21 cellular contexts compared by ENCODE assay signal in genomic region chr16:2277466-2278271, GRCh38. TPM values are rescaled to one million over a fixed set of nuclear protein-coding genes. Genes with fewer than 3 reads are reported as not detected.
DNase-seq lines count a peak whose midpoint lies in the region; ATAC-seq, FAIRE-seq and TF ChIP-seq lines count a peak whose summit lies in the region.
"Had no signal": no experiment of that assay in that cellular context is flagged by ENCODE, and none has a peak within 500 bp of the region (broad histone marks: within the 10 kb centered on the region; RNA-seq: fewer than 3 reads in every experiment).

No MANE protein-coding gene starts in this region.

- H3K27ac ChIP-seq in right cardiac atrium (ENCODE audit: low read length) (no peak overlapping the region), right atrium auricular region (no peak overlapping the region)
- no peak overlapping the region for H3K27ac ChIP-seq in naive thymus-derived CD4-positive, alpha-beta T cell (ENCODE audit: low read depth, low read length)
- H3K27ac ChIP-seq: C4-2B, HL-60 had no signal

- H3K4me3 ChIP-seq in right cardiac atrium (ENCODE audit: low read length) = no peak overlapping the region
- no peak overlapping the region for H3K4me3 ChIP-seq in right atrium auricular region
- H3K4me3 ChIP-seq in naive thymus-derived CD4-positive, alpha-beta T cell (ENCODE audit: low read length) = no peak overlapping the region
- H3K4me3 ChIP-seq: HAP-1 had no signal

- peaks cover 3% of the 10 kb centered on the region for H3K36me3 ChIP-seq in right atrium auricular region
- no peaks in the 10 kb centered on the region for H3K36me3 ChIP-seq in naive thymus-derived CD4-positive, alpha-beta T cell (ENCODE audit: control insufficient read depth in 2 of 3, insufficient read depth in 3 of 3, low read length in 3 of 3)

- H3K4me1 Mint-ChIP-seq in WTC11 = peaks cover 2% of the 10 kb centered on the region; the same call in 1 of the 2 replicates
- peaks cover 0 to 1% (median 0%) of the 10 kb centered on the region in 7 donors for H3K4me1 Mint-ChIP-seq in naive thymus-derived CD4-positive, alpha-beta T cell
- H3K4me1 Mint-ChIP-seq in stimulated activated naive B cell treated with anti-CD40 and anti-IgM and Interleukin-4, amounts not matched to agents 10 μg/mL and 1 μg/mL and 100 μg/mL, for 72 hours = no peaks in the 10 kb centered on the region
- H3K4me1 Mint-ChIP-seq: CD4-positive, alpha-beta memory T cell had no signal

- H3K36me3 Mint-ChIP-seq in WTC11 = no peaks in the 10 kb centered on the region
- no peaks in the 10 kb centered on the region for H3K36me3 Mint-ChIP-seq in naive thymus-derived CD4-positive, alpha-beta T cell
- H3K36me3 Mint-ChIP-seq in stimulated activated naive B cell treated with anti-CD40 and anti-IgM and Interleukin-4, amounts not matched to agents 10 μg/mL and 1 μg/mL and 100 μg/mL, for 72 hours = peaks cover 0 to 4% of the 10 kb centered on the region in 2 donors

- POLR2A ChIA-PET in WTC11 (lab: Charles Lee) = no interaction called here
- POLR2A ChIA-PET in naive thymus-derived CD4-positive, alpha-beta T cell (lab: Charles Lee) = no interaction called here

- no peaks in the 10 kb centered on the region for H3K9me3 Mint-ChIP-seq in WTC11
- no peaks in the 10 kb centered on the region for H3K9me3 Mint-ChIP-seq in naive thymus-derived CD4-positive, alpha-beta T cell
- no peaks in the 10 kb centered on the region for H3K9me3 Mint-ChIP-seq in stimulated activated naive B cell treated with anti-CD40 and anti-IgM and Interleukin-4, amounts not matched to agents 10 μg/mL and 1 μg/mL and 100 μg/mL, for 72 hours
- H3K9me3 Mint-ChIP-seq: CD4-positive, alpha-beta memory T cell; HFFc6 had no signal

- TF ChIP-seq CTCF in right atrium auricular region (IDR thresholded peaks at IDR 0.05) (no peak), WTC11 (IDR thresholded peaks at IDR 0.05) (no peak)

- H3K27ac Mint-ChIP-seq in WTC11 = 0 out of 2 replicates have a peak overlapping the region, but pooled peaks have one; percentile 32
- no peak overlapping the region for H3K27ac Mint-ChIP-seq in naive thymus-derived CD4-positive, alpha-beta T cell
- peak overlapping the region; percentile 37 for H3K27ac Mint-ChIP-seq in stimulated activated naive B cell treated with anti-CD40 and anti-IgM and Interleukin-4, amounts not matched to agents 10 μg/mL and 1 μg/mL and 100 μg/mL, for 72 hours
- H3K27ac Mint-ChIP-seq: CD4-positive, alpha-beta memory T cell; HFFc6 had no signal

- H3K9me3 ChIP-seq in right cardiac atrium (ENCODE audit: control insufficient read depth, low read length) (no peaks in the 10 kb centered on the region), right atrium auricular region (no peaks in the 10 kb centered on the region)
- no peaks in the 10 kb centered on the region for H3K9me3 ChIP-seq in naive thymus-derived CD4-positive, alpha-beta T cell (ENCODE audit: control insufficient read depth in 2 of 3, low read length in 3 of 3)
- H3K9me3 ChIP-seq: BE2C, HAP-1 had no signal

- ATAC-seq in right cardiac atrium (no peak), WTC11 (no peak), HG03469 (IDR thresholded peaks at IDR 0.05; ENCODE audit: unreplicated experiment) (no peak)
- peak; percentile 11 for ATAC-seq in naive thymus-derived CD4-positive, alpha-beta T cell
- no peak for ATAC-seq in stimulated activated naive B cell treated with anti-CD40 and anti-IgM and Interleukin-4, amounts not matched to agents 10 μg/mL and 1 μg/mL and 100 μg/mL, for 72 hours (replicated peaks)

- H3K4me3 Mint-ChIP-seq in WTC11 = no peak overlapping the region
- no peak overlapping the region for H3K4me3 Mint-ChIP-seq in naive thymus-derived CD4-positive, alpha-beta T cell
- H3K4me3 Mint-ChIP-seq in stimulated activated naive B cell treated with anti-CD40 and anti-IgM and Interleukin-4, amounts not matched to agents 10 μg/mL and 1 μg/mL and 100 μg/mL, for 72 hours = no peak overlapping the region
- H3K4me3 Mint-ChIP-seq: CD4-positive, alpha-beta memory T cell; HFFc6 had no signal

- DNase-seq in right cardiac atrium = peak in 2 of 3 donors; percentile 9 to 47
- DNase-seq in right atrium auricular region (ENCODE audit: low spot score) = no peak
- no peak for DNase-seq in WTC11 (ENCODE audit: low spot score)
- no peak for DNase-seq in naive thymus-derived CD4-positive, alpha-beta T cell
- DNase-seq in stimulated activated naive B cell treated with anti-CD40 and anti-IgM and Interleukin-4, amounts not matched to agents 10 μg/mL and 1 μg/mL and 100 μg/mL, for 72 hours = no peak
- no peak for DNase-seq in stimulated activated CD4-positive, alpha-beta T cell treated with anti-CD3 and anti-CD28 coated beads, Interleukin-12 subunit alpha, Interleukin-12 subunit beta, amount 100 ng/mL, for 4 hours
- no peak for DNase-seq in frontal cortex (ENCODE audit: low spot score in 2 of 2)
- DNase-seq: BE2C; CD4-positive, alpha-beta memory T cell; DMS153; DMS79 treated with DMSO at 0.1 percent for 48 hours; EL; GOT3; HFFc6 had no signal

- CTCF ChIA-PET in WTC11 (lab: Charles Lee) = interaction anchor here (0.7 to 3.9 kb wide), 8 partner anchors 9 to 224 kb away, joined by 3 to 18 read pairs (median 4); no protein-coding TSS in a partner anchor
- CTCF ChIA-PET in naive thymus-derived CD4-positive, alpha-beta T cell (lab: Charles Lee) = no interaction called here

- H3K27me3 ChIP-seq in right cardiac atrium (ENCODE audit: control insufficient read depth, insufficient read depth) = no peaks in the 10 kb centered on the region
- H3K27me3 ChIP-seq in right atrium auricular region = no peaks in the 10 kb centered on the region
- no peaks in the 10 kb centered on the region for H3K27me3 ChIP-seq in naive thymus-derived CD4-positive, alpha-beta T cell (ENCODE audit: control insufficient read depth in 2 of 2, insufficient read depth in 2 of 2, low read length in 2 of 2)
- H3K27me3 ChIP-seq: BE2C had no signal

- no peaks in the 10 kb centered on the region for H3K27me3 Mint-ChIP-seq in WTC11 (ENCODE audit: low read depth)
- no peaks in the 10 kb centered on the region for H3K27me3 Mint-ChIP-seq in naive thymus-derived CD4-positive, alpha-beta T cell
- no peaks in the 10 kb centered on the region for H3K27me3 Mint-ChIP-seq in stimulated activated naive B cell treated with anti-CD40 and anti-IgM and Interleukin-4, amounts not matched to agents 10 μg/mL and 1 μg/mL and 100 μg/mL, for 72 hours
- H3K27me3 Mint-ChIP-seq: CD4-positive, alpha-beta memory T cell had no signal

- intact Hi-C loops in right cardiac atrium (cut with DNase I) = no loop called here
- intact Hi-C loops in naive thymus-derived CD4-positive, alpha-beta T cell (cut with micrococcal nuclease) = no loop called here

- H3K4me1 ChIP-seq in right cardiac atrium (ENCODE audit: control insufficient read depth, insufficient read depth, low read length) (no peaks in the 10 kb centered on the region), right atrium auricular region (no peaks in the 10 kb centered on the region)
- no peaks in the 10 kb centered on the region for H3K4me1 ChIP-seq in naive thymus-derived CD4-positive, alpha-beta T cell (ENCODE audit: control insufficient read depth in 2 of 2, insufficient read depth in 2 of 2, low read length in 2 of 2)
- H3K4me1 ChIP-seq: BE2C, HAP-1 had no signal

- no peak for FAIRE-seq in frontal cortex (lab: Jason Lieb, UNC)
- FAIRE-seq: D721Med, G401.6, GM12892 had no signal

- 90% methylated on average over 25 of the region's 25 CpGs for WGBS in right cardiac atrium

TF ChIP-seq in WTC11, 78 proteins besides CTCF, POLR2A, EP300 and RAD21 (continues in another document):
- no peak for TF ChIP-seq SMAD3 (CRISPR knock-in tag; IDR thresholded peaks at IDR 0.05; ENCODE audit: borderline replicate concordance)
- no peak for TF ChIP-seq TP53 (CRISPR knock-in tag; IDR thresholded peaks at IDR 0.05)
- no peak for TF ChIP-seq ZMAT4 (CRISPR knock-in tag; IDR thresholded peaks at IDR 0.05)

RNA-seq across cellular contexts. Expression of gene RNPS1, which starts 9.7 kb away (rescaled TPM):
- total RNA-seq in right cardiac atrium = 100 to 1,000 TPM; 103 to 114 (median 110) TPM
- 105 TPM for polyA plus RNA-seq in right cardiac atrium
- total RNA-seq in right atrium auricular region = 100 to 1,000 TPM in 1 of 2 donors, 10 to 100 TPM in 1; 93.6 to 124 TPM
- 331 to 333 TPM (median 333 TPM) in 3 replicates for total RNA-seq in WTC11 (2021)
- 100 to 1,000 TPM; 136 to 250 (median 220) TPM for total RNA-seq in naive thymus-derived CD4-positive, alpha-beta T cell
- 100 to 1,000 TPM; 199 to 293 TPM for polyA plus RNA-seq in naive thymus-derived CD4-positive, alpha-beta T cell
- 81.1 TPM for total RNA-seq in frontal cortex

RNA-seq across cellular contexts. Expression of gene ECI1, which starts 26.3 kb away (rescaled TPM):
- total RNA-seq in right cardiac atrium = 100 to 1,000 TPM; 110 to 145 (median 121) TPM
- polyA plus RNA-seq in right cardiac atrium = 166 TPM
- 100 to 1,000 TPM in 1 of 2 donors, 10 to 100 TPM in 1; 71.8 to 108 TPM for total RNA-seq in right atrium auricular region
- 100 to 110 TPM (median 106 TPM) in 3 replicates for total RNA-seq in WTC11 (2021)
- total RNA-seq in naive thymus-derived CD4-positive, alpha-beta T cell = 10 to 100 TPM; 19.9 to 29.3 (median 26.8) TPM
- polyA plus RNA-seq in naive thymus-derived CD4-positive, alpha-beta T cell = 10 to 100 TPM; 39.9 to 44.2 TPM
- 10.2 TPM for total RNA-seq in frontal cortex

RNA-seq across cellular contexts. Expression of gene DNASE1L2, which starts 41.4 kb away (rescaled TPM):
- total RNA-seq in right cardiac atrium (under 1 TPM; 0.17 to 0.43 (median 0.33) TPM), right atrium auricular region (under 1 TPM in 1 of 2 donors, not detected in 1; 0.83 TPM), WTC11 (2021) (0.66 to 1.1 TPM (median 1.0 TPM) in 3 replicates), frontal cortex (2.4 TPM)
- 0.48 TPM for polyA plus RNA-seq in right cardiac atrium
- total RNA-seq in naive thymus-derived CD4-positive, alpha-beta T cell = 1 to 10 TPM in 3 of 5 experiments, under 1 TPM in 2; 0.34 to 3.8 (median 2.2) TPM
- polyA plus RNA-seq in naive thymus-derived CD4-positive, alpha-beta T cell = not detected
- polyA plus RNA-seq: CD4-positive, alpha-beta memory T cell had no signal

RNA-seq across cellular contexts. Expression of gene E4F1, which starts 54.3 kb away (rescaled TPM):
- total RNA-seq in right cardiac atrium (10 to 100 TPM; 11.8 to 16.1 (median 14.2) TPM), right atrium auricular region (10 to 100 TPM; 10.0 to 16.7 TPM), WTC11 (2021) (27.2 to 34.4 TPM (median 27.8 TPM) in 3 replicates), frontal cortex (27.3 TPM)
- polyA plus RNA-seq in right cardiac atrium = 13.7 TPM
- 10 to 100 TPM; 31.3 to 45.6 (median 36.8) TPM for total RNA-seq in naive thymus-derived CD4-positive, alpha-beta T cell
- polyA plus RNA-seq in naive thymus-derived CD4-positive, alpha-beta T cell = 10 to 100 TPM; 12.6 to 25.6 TPM

Comparison
In these comparisons a context has a peak if more than half of its experiments do, and no peak if none do; other contexts are left out.
1. DNase-seq: peak in right cardiac atrium (2 of 3); none in right atrium auricular region (single experiment), WTC11 (single experiment), naive thymus-derived CD4-positive, alpha-beta T cell (0 of 9), stimulated activated naive B cell treated with anti-CD40 and anti-IgM and Interleukin-4, amounts not matched to agents 10 μg/mL and 1 μg/mL and 100 μg/mL, for 72 hours (single experiment), stimulated activated CD4-positive, alpha-beta T cell treated with anti-CD3 and anti-CD28 coated beads, Interleukin-12 subunit alpha, Interleukin-12 subunit beta, amount 100 ng/mL, for 4 hours (single experiment) and frontal cortex (0 of 2).
2. H3K27ac Mint-ChIP-seq: peak in WTC11 (single experiment) and stimulated activated naive B cell treated with anti-CD40 and anti-IgM and Interleukin-4, amounts not matched to agents 10 μg/mL and 1 μg/mL and 100 μg/mL, for 72 hours (single experiment); none in naive thymus-derived CD4-positive, alpha-beta T cell (0 of 9).